ENCODE assay signal across 1 cellular context in the genomic region with DNA sequence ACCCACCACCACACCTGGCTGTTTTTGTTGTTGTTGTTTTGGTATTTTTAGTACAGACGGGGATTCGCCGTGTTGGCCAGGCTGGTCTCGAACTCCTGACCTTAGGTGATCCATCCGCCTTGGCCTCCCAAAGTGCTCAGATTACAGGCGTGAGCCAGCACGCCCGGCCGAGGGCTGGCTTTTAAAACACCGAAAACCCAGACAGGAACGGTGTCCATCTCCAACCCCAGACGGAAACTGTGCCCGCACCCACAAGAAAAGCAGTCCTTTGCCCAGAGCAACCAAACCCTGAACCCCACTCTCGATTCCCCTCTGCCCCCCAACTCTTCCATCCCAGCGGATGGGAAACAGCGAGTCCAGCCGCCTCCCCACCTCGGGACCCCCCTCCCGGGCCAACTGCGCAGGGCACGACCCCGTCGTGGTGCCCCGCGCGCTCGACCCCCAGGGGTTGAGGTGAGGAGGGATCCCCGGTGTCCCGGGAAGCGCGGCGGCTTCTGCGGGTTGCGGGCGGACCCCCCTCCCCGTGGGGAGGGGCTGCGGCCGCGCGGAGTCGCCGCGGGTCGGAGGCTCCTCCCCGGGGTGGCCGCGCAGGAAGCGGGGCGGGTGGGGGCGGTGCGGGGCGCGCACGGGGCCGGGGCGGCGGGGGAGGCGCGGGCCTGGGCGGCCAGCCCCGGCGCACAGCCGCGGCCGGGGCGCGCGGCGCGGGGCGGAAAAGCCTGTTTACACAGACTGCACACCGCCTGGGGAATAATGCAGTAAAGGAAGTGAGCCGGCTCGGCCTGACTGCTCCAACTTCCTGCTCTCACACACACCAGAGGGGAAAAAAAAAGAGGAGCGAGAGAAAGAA.
TF ChIP-seq lines count a peak whose summit lies in the region.

A gene (plus strand): TSS at position 651 of the 847 bp plus-strand sequence.

TF ChIP-seq in HEK293, 187 proteins besides CTCF, POLR2A, EP300 and RAD21 (continued from another document and continues in another):
- TF ChIP-seq, protein P1, sequence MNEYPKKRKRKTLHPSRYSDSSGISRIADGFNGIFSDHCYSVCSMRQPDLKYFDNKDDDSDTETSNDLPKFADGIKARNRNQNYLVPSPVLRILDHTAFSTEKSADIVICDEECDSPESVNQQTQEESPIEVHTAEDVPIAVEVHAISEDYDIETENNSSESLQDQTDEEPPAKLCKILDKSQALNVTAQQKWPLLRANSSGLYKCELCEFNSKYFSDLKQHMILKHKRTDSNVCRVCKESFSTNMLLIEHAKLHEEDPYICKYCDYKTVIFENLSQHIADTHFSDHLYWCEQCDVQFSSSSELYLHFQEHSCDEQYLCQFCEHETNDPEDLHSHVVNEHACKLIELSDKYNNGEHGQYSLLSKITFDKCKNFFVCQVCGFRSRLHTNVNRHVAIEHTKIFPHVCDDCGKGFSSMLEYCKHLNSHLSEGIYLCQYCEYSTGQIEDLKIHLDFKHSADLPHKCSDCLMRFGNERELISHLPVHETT (tag by site-specific recombination; IDR thresholded peaks at IDR 0.05): 0 out of 2 replicates have a peak, but pooled peaks have one; percentile 39
- no peak for TF ChIP-seq ZNF48 (tag by site-specific recombination; IDR thresholded peaks at IDR 0.05)
- TF ChIP-seq, protein P2, sequence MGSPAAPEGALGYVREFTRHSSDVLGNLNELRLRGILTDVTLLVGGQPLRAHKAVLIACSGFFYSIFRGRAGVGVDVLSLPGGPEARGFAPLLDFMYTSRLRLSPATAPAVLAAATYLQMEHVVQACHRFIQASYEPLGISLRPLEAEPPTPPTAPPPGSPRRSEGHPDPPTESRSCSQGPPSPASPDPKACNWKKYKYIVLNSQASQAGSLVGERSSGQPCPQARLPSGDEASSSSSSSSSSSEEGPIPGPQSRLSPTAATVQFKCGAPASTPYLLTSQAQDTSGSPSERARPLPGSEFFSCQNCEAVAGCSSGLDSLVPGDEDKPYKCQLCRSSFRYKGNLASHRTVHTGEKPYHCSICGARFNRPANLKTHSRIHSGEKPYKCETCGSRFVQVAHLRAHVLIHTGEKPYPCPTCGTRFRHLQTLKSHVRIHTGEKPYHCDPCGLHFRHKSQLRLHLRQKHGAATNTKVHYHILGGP (tag by site-specific recombination; IDR thresholded peaks at IDR 0.05): no peak
- TF ChIP-seq, protein P3, sequence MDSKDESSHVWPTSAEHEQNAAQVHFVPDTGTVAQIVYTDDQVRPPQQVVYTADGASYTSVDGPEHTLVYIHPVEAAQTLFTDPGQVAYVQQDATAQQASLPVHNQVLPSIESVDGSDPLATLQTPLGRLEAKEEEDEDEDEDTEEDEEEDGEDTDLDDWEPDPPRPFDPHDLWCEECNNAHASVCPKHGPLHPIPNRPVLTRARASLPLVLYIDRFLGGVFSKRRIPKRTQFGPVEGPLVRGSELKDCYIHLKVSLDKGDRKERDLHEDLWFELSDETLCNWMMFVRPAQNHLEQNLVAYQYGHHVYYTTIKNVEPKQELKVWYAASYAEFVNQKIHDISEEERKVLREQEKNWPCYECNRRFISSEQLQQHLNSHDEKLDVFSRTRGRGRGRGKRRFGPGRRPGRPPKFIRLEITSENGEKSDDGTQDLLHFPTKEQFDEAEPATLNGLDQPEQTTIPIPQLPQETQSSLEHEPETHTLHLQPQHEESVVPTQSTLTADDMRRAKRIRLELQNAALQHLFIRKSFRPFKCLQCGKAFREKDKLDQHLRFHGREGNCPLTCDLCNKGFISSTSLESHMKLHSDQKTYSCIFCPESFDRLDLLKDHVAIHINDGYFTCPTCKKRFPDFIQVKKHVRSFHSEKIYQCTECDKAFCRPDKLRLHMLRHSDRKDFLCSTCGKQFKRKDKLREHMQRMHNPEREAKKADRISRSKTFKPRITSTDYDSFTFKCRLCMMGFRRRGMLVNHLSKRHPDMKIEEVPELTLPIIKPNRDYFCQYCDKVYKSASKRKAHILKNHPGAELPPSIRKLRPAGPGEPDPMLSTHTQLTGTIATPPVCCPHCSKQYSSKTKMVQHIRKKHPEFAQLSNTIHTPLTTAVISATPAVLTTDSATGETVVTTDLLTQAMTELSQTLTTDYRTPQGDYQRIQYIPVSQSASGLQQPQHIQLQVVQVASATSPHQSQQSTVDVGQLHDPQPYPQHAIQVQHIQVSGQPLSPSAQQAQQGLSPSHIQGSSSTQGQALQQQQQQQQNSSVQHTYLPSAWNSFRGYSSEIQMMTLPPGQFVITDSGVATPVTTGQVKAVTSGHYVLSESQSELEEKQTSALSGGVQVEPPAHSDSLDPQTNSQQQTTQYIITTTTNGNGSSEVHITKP (tag by site-specific recombination; IDR thresholded peaks at IDR 0.05): peak; percentile 33; the same call in 1 of the 2 replicates
- TF ChIP-seq OSR2 (tag by site-specific recombination; IDR thresholded peaks at IDR 0.05): 0 out of 2 replicates have a peak, but pooled peaks have one; percentile 12
- TF ChIP-seq, protein P4, sequence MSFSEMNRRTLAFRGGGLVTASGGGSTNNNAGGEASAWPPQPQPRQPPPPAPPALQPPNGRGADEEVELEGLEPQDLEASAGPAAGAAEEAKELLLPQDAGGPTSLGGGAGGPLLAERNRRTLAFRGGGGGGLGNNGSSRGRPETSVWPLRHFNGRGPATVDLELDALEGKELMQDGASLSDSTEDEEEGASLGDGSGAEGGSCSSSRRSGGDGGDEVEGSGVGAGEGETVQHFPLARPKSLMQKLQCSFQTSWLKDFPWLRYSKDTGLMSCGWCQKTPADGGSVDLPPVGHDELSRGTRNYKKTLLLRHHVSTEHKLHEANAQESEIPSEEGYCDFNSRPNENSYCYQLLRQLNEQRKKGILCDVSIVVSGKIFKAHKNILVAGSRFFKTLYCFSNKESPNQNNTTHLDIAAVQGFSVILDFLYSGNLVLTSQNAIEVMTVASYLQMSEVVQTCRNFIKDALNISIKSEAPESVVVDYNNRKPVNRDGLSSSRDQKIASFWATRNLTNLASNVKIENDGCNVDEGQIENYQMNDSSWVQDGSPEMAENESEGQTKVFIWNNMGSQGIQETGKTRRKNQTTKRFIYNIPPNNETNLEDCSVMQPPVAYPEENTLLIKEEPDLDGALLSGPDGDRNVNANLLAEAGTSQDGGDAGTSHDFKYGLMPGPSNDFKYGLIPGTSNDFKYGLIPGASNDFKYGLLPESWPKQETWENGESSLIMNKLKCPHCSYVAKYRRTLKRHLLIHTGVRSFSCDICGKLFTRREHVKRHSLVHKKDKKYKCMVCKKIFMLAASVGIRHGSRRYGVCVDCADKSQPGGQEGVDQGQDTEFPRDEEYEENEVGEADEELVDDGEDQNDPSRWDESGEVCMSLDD (tag by site-specific recombination; IDR thresholded peaks at IDR 0.05): peak; percentile 95
- peak; percentile 43; the same call in 1 of the 2 replicates for TF ChIP-seq ZNF2 (tag by site-specific recombination; IDR thresholded peaks at IDR 0.05)
- TF ChIP-seq GLI4 (tag by site-specific recombination; IDR thresholded peaks at IDR 0.05): no peak
- TF ChIP-seq ZNF514 (tag by site-specific recombination; IDR thresholded peaks at IDR 0.05): no peak
- TF ChIP-seq, protein P5, sequence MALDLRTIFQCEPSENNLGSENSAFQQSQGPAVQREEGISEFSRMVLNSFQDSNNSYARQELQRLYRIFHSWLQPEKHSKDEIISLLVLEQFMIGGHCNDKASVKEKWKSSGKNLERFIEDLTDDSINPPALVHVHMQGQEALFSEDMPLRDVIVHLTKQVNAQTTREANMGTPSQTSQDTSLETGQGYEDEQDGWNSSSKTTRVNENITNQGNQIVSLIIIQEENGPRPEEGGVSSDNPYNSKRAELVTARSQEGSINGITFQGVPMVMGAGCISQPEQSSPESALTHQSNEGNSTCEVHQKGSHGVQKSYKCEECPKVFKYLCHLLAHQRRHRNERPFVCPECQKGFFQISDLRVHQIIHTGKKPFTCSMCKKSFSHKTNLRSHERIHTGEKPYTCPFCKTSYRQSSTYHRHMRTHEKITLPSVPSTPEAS (tag by site-specific recombination; IDR thresholded peaks at IDR 0.05): no peak
- no peak for TF ChIP-seq ZNF350 (tag by site-specific recombination; IDR thresholded peaks at IDR 0.05)
- TF ChIP-seq BCL11B (tag by site-specific recombination; IDR thresholded peaks at IDR 0.05; ENCODE audit: low read depth): peak; percentile 18; the same call in 1 of the 2 replicates
- TF ChIP-seq, protein P6, sequence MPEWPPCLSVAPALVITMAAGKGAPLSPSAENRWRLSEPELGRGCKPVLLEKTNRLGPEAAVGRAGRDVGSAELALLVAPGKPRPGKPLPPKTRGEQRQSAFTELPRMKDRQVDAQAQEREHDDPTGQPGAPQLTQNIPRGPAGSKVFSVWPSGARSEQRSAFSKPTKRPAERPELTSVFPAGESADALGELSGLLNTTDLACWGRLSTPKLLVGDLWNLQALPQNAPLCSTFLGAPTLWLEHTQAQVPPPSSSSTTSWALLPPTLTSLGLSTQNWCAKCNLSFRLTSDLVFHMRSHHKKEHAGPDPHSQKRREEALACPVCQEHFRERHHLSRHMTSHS (tag by site-specific recombination; IDR thresholded peaks at IDR 0.05): no peak
- no peak for TF ChIP-seq ZNF658 (tag by site-specific recombination; IDR thresholded peaks at IDR 0.05)
- no peak for TF ChIP-seq ZNF16 (tag by site-specific recombination; IDR thresholded peaks at IDR 0.05; ENCODE audit: low read depth)
- peak; percentile 77 for TF ChIP-seq ZNF223 (tag by site-specific recombination; IDR thresholded peaks at IDR 0.05)
- TF ChIP-seq SALL2 (tag by site-specific recombination; IDR thresholded peaks at IDR 0.05; ENCODE audit: borderline replicate concordance): no peak
- peak; percentile 95 for TF ChIP-seq ZNF335 (tag by site-specific recombination; conservative IDR thresholded peaks at IDR 0.05)
- TF ChIP-seq ZNF133 (tag by site-specific recombination; IDR thresholded peaks at IDR 0.05): no peak
- TF ChIP-seq ZNF830 (tag by site-specific recombination; IDR thresholded peaks at IDR 0.05; ENCODE audit: low read depth): no peak
- no peak for TF ChIP-seq ZNF155 (tag by site-specific recombination; IDR thresholded peaks at IDR 0.05)
- no peak for TF ChIP-seq ZSCAN23 (tag by site-specific recombination; IDR thresholded peaks at IDR 0.05)
- TF ChIP-seq ZNF843 (tag by site-specific recombination; IDR thresholded peaks at IDR 0.05): peak; percentile 52; the same call in 1 of the 2 replicates
- TF ChIP-seq REPIN1 (tag by site-specific recombination; IDR thresholded peaks at IDR 0.05; ENCODE audit: low read depth): no peak
- TF ChIP-seq SCRT2 (tag by site-specific recombination; IDR thresholded peaks at IDR 0.05): no peak
- TF ChIP-seq ZNF354C (tag by site-specific recombination; IDR thresholded peaks at IDR 0.05; ENCODE audit: borderline replicate concordance, low read depth): no peak
- TF ChIP-seq, protein P7, sequence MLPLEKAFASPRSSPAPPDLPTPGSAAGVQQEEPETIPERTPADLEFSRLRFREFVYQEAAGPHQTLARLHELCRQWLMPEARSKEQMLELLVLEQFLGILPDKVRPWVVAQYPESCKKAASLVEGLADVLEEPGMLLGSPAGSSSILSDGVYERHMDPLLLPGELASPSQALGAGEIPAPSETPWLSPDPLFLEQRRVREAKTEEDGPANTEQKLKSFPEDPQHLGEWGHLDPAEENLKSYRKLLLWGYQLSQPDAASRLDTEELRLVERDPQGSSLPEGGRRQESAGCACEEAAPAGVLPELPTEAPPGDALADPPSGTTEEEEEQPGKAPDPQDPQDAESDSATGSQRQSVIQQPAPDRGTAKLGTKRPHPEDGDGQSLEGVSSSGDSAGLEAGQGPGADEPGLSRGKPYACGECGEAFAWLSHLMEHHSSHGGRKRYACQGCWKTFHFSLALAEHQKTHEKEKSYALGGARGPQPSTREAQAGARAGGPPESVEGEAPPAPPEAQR (tag by site-specific recombination; IDR thresholded peaks at IDR 0.05): no peak
- TF ChIP-seq ZNF426 (tag by site-specific recombination; IDR thresholded peaks at IDR 0.05): no peak
- no peak for TF ChIP-seq ZNF366 (tag by site-specific recombination; conservative IDR thresholded peaks at IDR 0.05)
- no peak for TF ChIP-seq ZNF571 (tag by site-specific recombination; IDR thresholded peaks at IDR 0.05)
- no peak for TF ChIP-seq KLF10 (tag by site-specific recombination; IDR thresholded peaks at IDR 0.05)
- peak; percentile 36; the same call in 1 of the 2 replicates for TF ChIP-seq ZNF561 (tag by site-specific recombination; IDR thresholded peaks at IDR 0.05; ENCODE audit: borderline replicate concordance)
- no peak for TF ChIP-seq ZNF211 (tag by site-specific recombination; IDR thresholded peaks at IDR 0.05; ENCODE audit: low read depth)
- TF ChIP-seq ZNF747 (tag by site-specific recombination; IDR thresholded peaks at IDR 0.05): no peak
- TF ChIP-seq MEIS1 (CRISPR knock-in tag; IDR thresholded peaks at IDR 0.05; ENCODE audit: borderline replicate concordance): no peak
- TF ChIP-seq, protein P8, sequence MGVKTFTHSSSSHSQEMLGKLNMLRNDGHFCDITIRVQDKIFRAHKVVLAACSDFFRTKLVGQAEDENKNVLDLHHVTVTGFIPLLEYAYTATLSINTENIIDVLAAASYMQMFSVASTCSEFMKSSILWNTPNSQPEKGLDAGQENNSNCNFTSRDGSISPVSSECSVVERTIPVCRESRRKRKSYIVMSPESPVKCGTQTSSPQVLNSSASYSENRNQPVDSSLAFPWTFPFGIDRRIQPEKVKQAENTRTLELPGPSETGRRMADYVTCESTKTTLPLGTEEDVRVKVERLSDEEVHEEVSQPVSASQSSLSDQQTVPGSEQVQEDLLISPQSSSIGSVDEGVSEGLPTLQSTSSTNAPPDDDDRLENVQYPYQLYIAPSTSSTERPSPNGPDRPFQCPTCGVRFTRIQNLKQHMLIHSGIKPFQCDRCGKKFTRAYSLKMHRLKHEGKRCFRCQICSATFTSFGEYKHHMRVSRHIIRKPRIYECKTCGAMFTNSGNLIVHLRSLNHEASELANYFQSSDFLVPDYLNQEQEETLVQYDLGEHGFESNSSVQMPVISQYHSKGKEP (tag by site-specific recombination; IDR thresholded peaks at IDR 0.05): no peak
- no peak for TF ChIP-seq SP2 (tag by site-specific recombination; IDR thresholded peaks at IDR 0.05)
- TF ChIP-seq ZNF558 (tag by site-specific recombination; IDR thresholded peaks at IDR 0.05): no peak
- no peak for TF ChIP-seq ZNF549 (tag by site-specific recombination; IDR thresholded peaks at IDR 0.05)
- TF ChIP-seq MZF1 (tag by site-specific recombination; IDR thresholded peaks at IDR 0.05; ENCODE audit: borderline replicate concordance): no peak
- no peak for TF ChIP-seq ZNF140 (tag by site-specific recombination; IDR thresholded peaks at IDR 0.05)
- no peak for TF ChIP-seq ZNF654 (tag by site-specific recombination; IDR thresholded peaks at IDR 0.05; ENCODE audit: low read depth)
- TF ChIP-seq, protein P9, sequence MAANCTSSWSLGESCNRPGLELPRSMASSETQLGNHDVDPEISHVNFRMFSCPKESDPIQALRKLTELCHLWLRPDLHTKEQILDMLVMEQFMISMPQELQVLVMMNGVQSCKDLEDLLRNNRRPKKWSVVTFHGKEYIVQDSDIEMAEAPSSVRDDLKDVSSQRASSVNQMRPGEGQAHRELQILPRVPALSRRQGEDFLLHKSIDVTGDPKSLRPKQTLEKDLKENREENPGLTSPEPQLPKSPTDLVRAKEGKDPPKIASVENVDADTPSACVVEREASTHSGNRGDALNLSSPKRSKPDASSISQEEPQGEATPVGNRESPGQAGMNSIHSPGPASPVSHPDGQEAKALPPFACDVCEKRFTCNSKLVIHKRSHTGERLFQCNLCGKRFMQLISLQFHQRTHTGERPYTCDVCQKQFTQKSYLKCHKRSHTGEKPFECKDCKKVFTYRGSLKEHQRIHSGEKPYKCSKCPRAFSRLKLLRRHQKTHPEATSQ (tag by site-specific recombination; IDR thresholded peaks at IDR 0.05): 0 out of 2 replicates have a peak, but pooled peaks have one; percentile 58
